In genomic region chr13:112447306-112447705, GRCh38 we compare ENCODE assay signal across 15 cellular contexts.
"Had no signal": no experiment of that assay in that cellular context is flagged by ENCODE, and none has a peak within 500 bp of the region (broad histone marks: within the 10 kb centered on the region; RNA-seq: fewer than 3 reads in every experiment).

No MANE protein-coding gene starts in this region.

- DNase-seq: cortex of kidney; dorsolateral prefrontal cortex; effector CD8-positive, alpha-beta T cell; gastrocnemius medialis; heart right ventricle; hypothalamus; mesendoderm; ovary; stimulated activated CD4-positive, alpha-beta T cell treated with anti-CD3 and anti-CD28 coated beads, Interleukin-2, amount 100 ng/mL, for 48 hours; stimulated activated naive CD8-positive, alpha-beta T cell treated with anti-CD3 and anti-CD28 coated beads, Interleukin-15, Interleukin-2, amounts not matched to agents 100 U/mL and 50 U/mL, for 24 hours; testis; upper lobe of right lung had no signal

- ATAC-seq: esophagus mucosa; gastrocnemius medialis; heart right ventricle; natural killer cell; stimulated activated naive CD8-positive, alpha-beta T cell treated with anti-CD3 and anti-CD28 coated beads, Interleukin-15, Interleukin-2, amounts not matched to agents 100 U/mL and 50 U/mL, for 24 hours had no signal

- H3K27ac Mint-ChIP-seq: natural killer cell had no signal

- H3K36me3 Mint-ChIP-seq: natural killer cell had no signal

- H3K4me1 Mint-ChIP-seq: natural killer cell had no signal

- H3K9me3 Mint-ChIP-seq: natural killer cell, neural crest cell had no signal

- H3K4me3 Mint-ChIP-seq: natural killer cell, neural crest cell had no signal
